20 cellular contexts compared by ENCODE assay signal in the genomic region with DNA sequence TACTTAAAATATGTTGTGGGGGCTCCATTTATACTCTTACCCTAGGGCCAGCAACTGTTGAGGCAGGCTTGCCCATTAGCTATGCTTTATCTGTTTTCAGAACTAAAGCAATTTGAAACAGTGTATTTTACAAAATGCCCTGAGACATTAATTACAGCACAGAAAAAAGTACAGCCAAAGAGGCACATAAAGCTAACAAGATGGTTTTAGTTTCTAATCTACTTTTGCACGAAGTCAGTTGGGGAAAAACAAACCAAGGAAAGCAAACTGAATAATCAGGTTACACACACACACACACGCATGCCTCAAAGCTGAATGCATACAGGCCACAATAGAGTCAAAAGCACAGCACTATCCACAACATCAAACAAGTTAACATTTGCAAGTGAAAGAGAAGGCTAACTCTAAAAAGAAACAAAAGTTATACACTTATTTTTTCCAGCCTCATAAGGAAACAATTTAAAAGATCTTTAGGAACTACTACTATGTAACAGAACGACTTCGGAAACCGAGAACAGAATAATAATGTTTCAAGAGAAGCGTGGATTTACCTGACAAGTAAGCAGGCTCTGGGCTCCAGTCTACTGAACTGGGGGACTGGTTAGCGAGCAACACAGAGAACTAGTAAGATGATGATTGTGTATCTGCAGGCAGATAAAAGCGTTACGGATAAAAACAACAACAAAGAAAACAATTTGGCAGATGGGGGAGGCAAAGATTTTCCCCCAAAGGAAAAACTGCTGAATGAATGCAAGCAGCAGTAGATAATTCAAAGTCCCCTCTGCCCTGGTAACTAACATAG. TPM values are rescaled to one million over a fixed set of nuclear protein-coding genes. Genes with fewer than 3 reads are reported as not detected.
DNase-seq lines count a peak whose midpoint lies in the region; ATAC-seq and TF ChIP-seq lines count a peak whose summit lies in the region.
"Had no signal": no experiment of that assay in that cellular context is flagged by ENCODE, and none has a peak within 500 bp of the region (broad histone marks: within the 10 kb centered on the region; RNA-seq: fewer than 3 reads in every experiment).

No MANE protein-coding gene starts in this region.

- no peaks in the 10 kb centered on the region for H3K27me3 ChIP-seq in CD4-positive, CD25-positive, alpha-beta regulatory T cell (ENCODE audit: control insufficient read depth, insufficient read depth, low read length)
- H3K27me3 ChIP-seq: left lung had no signal

- DNase-seq in CD4-positive, CD25-positive, alpha-beta regulatory T cell: peak in 1 of 3 donors; percentile 25
- no peak for DNase-seq in Calu3
- DNase-seq in activated CD8-positive, alpha-beta T cell treated with anti-CD3 and anti-CD28 coated beads, Interleukin-2, amount 10 ng/mL, durations not matched to agents 7 days and 5 days: no peak
- DNase-seq in mesothelial cell of epicardium (ENCODE audit: low spot score in 2 of 2, unreplicated experiment in 2 of 2): no peak
- no peak for DNase-seq in caudate nucleus (lab: John Stamatoyannopoulos, UW)
- no peak for DNase-seq in NOMO-1 (lab: John Stamatoyannopoulos, UW; ENCODE audit: unreplicated experiment in 2 of 2)
- no peak for DNase-seq in GM20000 (ENCODE audit: low spot score)
- no peak for DNase-seq in NCI-H2171 (lab: John Stamatoyannopoulos, UW)
- DNase-seq: activated CD4-positive, CD25-positive, alpha-beta regulatory T cell treated with anti-CD3 and anti-CD28 coated beads, Interleukin-2, amount 50 U/mL, for 72 hours; activated effector memory CD4-positive, alpha-beta T cell treated with anti-CD3 and anti-CD28 coated beads, Interleukin-2, amount 50 U/mL, for 16 hours; AML-193; DMS53; effector CD4-positive, alpha-beta T cell; MV-4-11; NCI-H748 treated with DMSO at 0.1 percent for 48 hours; stimulated activated CD4-positive, alpha-beta T cell treated with anti-CD3 and anti-CD28 coated beads, Interleukin-4, amount 100 ng/mL, for 1 hour had no signal

- no peak for ATAC-seq in CD4-positive, CD25-positive, alpha-beta regulatory T cell (ENCODE audit: low read depth in 2 of 2)
- ATAC-seq in activated CD8-positive, alpha-beta T cell treated with anti-CD3 and anti-CD28 coated beads, Interleukin-2, amount 10 ng/mL, durations not matched to agents 7 days and 5 days: no peak
- ATAC-seq: left lung, sciatic nerve had no signal

- H3K4me1 ChIP-seq in CD4-positive, CD25-positive, alpha-beta regulatory T cell (ENCODE audit: control insufficient read depth, insufficient read depth, low read length, poor library complexity, severe bottlenecking): peaks cover 7% of the 10 kb centered on the region

- intact Hi-C loops in Calu3 (cut with micrococcal nuclease; ENCODE audit: unreplicated experiment): no loop called here

- H3K4me3 ChIP-seq in CD4-positive, CD25-positive, alpha-beta regulatory T cell (ENCODE audit: low read depth, low read length): no peak overlapping the region
- H3K4me3 ChIP-seq: cardiac muscle cell, left lung had no signal

- CTCF ChIA-PET in Calu3 (lab: Charles Lee): no interaction called here
- CTCF ChIA-PET in activated CD8-positive, alpha-beta T cell treated with anti-CD3 and anti-CD28 coated beads, Interleukin-2, amount 10 ng/mL, durations not matched to agents 7 days and 5 days (lab: Charles Lee): interaction anchor here (0.7 to 1.5 kb wide), 2 partner anchors 8 to 126 kb away, joined by 4 to 6 read pairs; partner anchors contain the start of genes FAM217B and PPP1R3D

- H3K27ac Mint-ChIP-seq in CD4-positive, CD25-positive, alpha-beta regulatory T cell: peak overlapping the region in 1 of 3 donors; percentile 33
- peak overlapping the region; percentile 78 for H3K27ac Mint-ChIP-seq in Calu3 (ENCODE audit: unreplicated experiment)
- peak overlapping the region; percentile 17 for H3K27ac Mint-ChIP-seq in activated CD8-positive, alpha-beta T cell treated with anti-CD3 and anti-CD28 coated beads, Interleukin-2, amount 10 ng/mL, durations not matched to agents 7 days and 5 days
- H3K27ac Mint-ChIP-seq in mesothelial cell of epicardium: peak overlapping the region; percentile 37

- peak overlapping the region; percentile 56 to 83 (median 80) for H3K4me3 Mint-ChIP-seq in CD4-positive, CD25-positive, alpha-beta regulatory T cell
- H3K4me3 Mint-ChIP-seq in Calu3 (ENCODE audit: low read depth, unreplicated experiment) (peak overlapping the region; percentile 85), mesothelial cell of epicardium (peak overlapping the region; percentile 65)
- peak overlapping the region; percentile 56 for H3K4me3 Mint-ChIP-seq in activated CD8-positive, alpha-beta T cell treated with anti-CD3 and anti-CD28 coated beads, Interleukin-2, amount 10 ng/mL, durations not matched to agents 7 days and 5 days

- no peaks in the 10 kb centered on the region for H3K9me3 Mint-ChIP-seq in CD4-positive, CD25-positive, alpha-beta regulatory T cell
- H3K9me3 Mint-ChIP-seq in Calu3 (ENCODE audit: low read depth, unreplicated experiment) (no peaks in the 10 kb centered on the region), mesothelial cell of epicardium (no peaks in the 10 kb centered on the region)
- H3K9me3 Mint-ChIP-seq in activated CD8-positive, alpha-beta T cell treated with anti-CD3 and anti-CD28 coated beads, Interleukin-2, amount 10 ng/mL, durations not matched to agents 7 days and 5 days (ENCODE audit: insufficient read depth): no peaks in the 10 kb centered on the region

- TF ChIP-seq CTCF in Calu3 (IDR thresholded peaks at IDR 0.05; ENCODE audit: unreplicated experiment) (no peak), mesothelial cell of epicardium (IDR thresholded peaks at IDR 0.05; ENCODE audit: unreplicated experiment) (no peak), GM20000 (IDR thresholded peaks at IDR 0.05; ENCODE audit: extremely low read depth, missing control alignments) (no peak)

- TSS peak; percentile 33 for BruUV-seq in Calu3 (replicated peaks; lab: Mats Ljungman, UMichigan)

- no peak overlapping the region for H3K27ac ChIP-seq in CD4-positive, CD25-positive, alpha-beta regulatory T cell (ENCODE audit: insufficient read depth, low read length, poor library complexity, severe bottlenecking)
- H3K27ac ChIP-seq in caudate nucleus (ENCODE audit: low read depth, low read length): no peak overlapping the region
- H3K27ac ChIP-seq: cardiac muscle cell, left lung had no signal

- H3K36me3 Mint-ChIP-seq in CD4-positive, CD25-positive, alpha-beta regulatory T cell: no peaks in the 10 kb centered on the region
- H3K36me3 Mint-ChIP-seq in Calu3 (ENCODE audit: insufficient read depth, unreplicated experiment): peaks cover 27% of the 10 kb centered on the region
- H3K36me3 Mint-ChIP-seq in activated CD8-positive, alpha-beta T cell treated with anti-CD3 and anti-CD28 coated beads, Interleukin-2, amount 10 ng/mL, durations not matched to agents 7 days and 5 days (ENCODE audit: low read depth): peaks cover 4% of the 10 kb centered on the region
- H3K36me3 Mint-ChIP-seq in mesothelial cell of epicardium: no peaks in the 10 kb centered on the region

- peaks cover 9 to 26% (median 20%) of the 10 kb centered on the region in 4 donors for H3K4me1 Mint-ChIP-seq in CD4-positive, CD25-positive, alpha-beta regulatory T cell
- H3K4me1 Mint-ChIP-seq in Calu3 (ENCODE audit: low read depth, unreplicated experiment): peaks cover 49% of the 10 kb centered on the region
- H3K4me1 Mint-ChIP-seq in activated CD8-positive, alpha-beta T cell treated with anti-CD3 and anti-CD28 coated beads, Interleukin-2, amount 10 ng/mL, durations not matched to agents 7 days and 5 days (ENCODE audit: low read depth): peaks cover 7% of the 10 kb centered on the region
- H3K4me1 Mint-ChIP-seq in mesothelial cell of epicardium: peaks cover 23% of the 10 kb centered on the region

- H3K36me3 ChIP-seq in CD4-positive, CD25-positive, alpha-beta regulatory T cell (ENCODE audit: control insufficient read depth, insufficient read depth, low read length): no peaks in the 10 kb centered on the region
- H3K36me3 ChIP-seq: cardiac muscle cell, left lung had no signal

- peaks cover 9% of the 10 kb centered on the region for H3K27me3 Mint-ChIP-seq in CD4-positive, CD25-positive, alpha-beta regulatory T cell
- H3K27me3 Mint-ChIP-seq in Calu3 (ENCODE audit: unreplicated experiment) (no peaks in the 10 kb centered on the region), mesothelial cell of epicardium (ENCODE audit: low read depth) (no peaks in the 10 kb centered on the region)
- peaks cover 8% of the 10 kb centered on the region for H3K27me3 Mint-ChIP-seq in activated CD8-positive, alpha-beta T cell treated with anti-CD3 and anti-CD28 coated beads, Interleukin-2, amount 10 ng/mL, durations not matched to agents 7 days and 5 days (ENCODE audit: low read depth)

- POLR2A ChIA-PET in activated CD8-positive, alpha-beta T cell treated with anti-CD3 and anti-CD28 coated beads, Interleukin-2, amount 10 ng/mL, durations not matched to agents 7 days and 5 days (lab: Charles Lee): interaction anchor here (1.2 kb wide), 1 partner anchor 9 kb away, joined by 6 read pairs; the partner anchor contains the start of genes FAM217B and PPP1R3D

- H3K9me3 ChIP-seq in CD4-positive, CD25-positive, alpha-beta regulatory T cell (ENCODE audit: control insufficient read depth in 2 of 2, low read length in 2 of 2): no peaks in the 10 kb centered on the region
- H3K9me3 ChIP-seq: left lung had no signal

RNA-seq across cellular contexts. Expression of gene SYCP2, which starts 1.7 kb away (rescaled TPM):
- 9.1 TPM for total RNA-seq in CD4-positive, CD25-positive, alpha-beta regulatory T cell
- 1 to 10 TPM in 3 of 4 donors, under 1 TPM in 1; 0.32 to 1.7 (median 1.1) TPM for polyA plus RNA-seq in CD4-positive, CD25-positive, alpha-beta regulatory T cell
- total RNA-seq in Calu3 (2022) (56.0 and 58.1 TPM in 2 replicates), mesothelial cell of epicardium (1.8 to 2.8 TPM (median 2.3 TPM) in 3 replicates)
- total RNA-seq in activated CD8-positive, alpha-beta T cell treated with anti-CD3 and anti-CD28 coated beads, Interleukin-2, amount 10 ng/mL, durations not matched to agents 7 days and 5 days: 1 to 10 TPM; 6.5 to 6.6 TPM
- total RNA-seq: cardiac muscle cell had no signal

RNA-seq across cellular contexts. Expression of gene PPP1R3D, which starts 8.4 kb away (rescaled TPM):
- total RNA-seq in CD4-positive, CD25-positive, alpha-beta regulatory T cell: 5.3 TPM
- polyA plus RNA-seq in CD4-positive, CD25-positive, alpha-beta regulatory T cell: 1 to 10 TPM; 1.9 to 3.0 (median 2.1) TPM
- 16.6 and 17.9 TPM in 2 replicates for total RNA-seq in Calu3 (2022)
- total RNA-seq in activated CD8-positive, alpha-beta T cell treated with anti-CD3 and anti-CD28 coated beads, Interleukin-2, amount 10 ng/mL, durations not matched to agents 7 days and 5 days: 1 to 10 TPM; 6.7 TPM
- 4.5 to 5.1 TPM (median 4.5 TPM) in 3 replicates for total RNA-seq in mesothelial cell of epicardium

RNA-seq across cellular contexts. Expression of gene FAM217B, which starts 8.5 kb away (rescaled TPM):
- 15.8 TPM for total RNA-seq in CD4-positive, CD25-positive, alpha-beta regulatory T cell
- polyA plus RNA-seq in CD4-positive, CD25-positive, alpha-beta regulatory T cell: 10 to 100 TPM; 23.3 to 30.1 (median 25.9) TPM
- 32.3 and 34.4 TPM in 2 replicates for total RNA-seq in Calu3 (2022)
- 10 to 100 TPM; 27.0 to 32.5 TPM for total RNA-seq in activated CD8-positive, alpha-beta T cell treated with anti-CD3 and anti-CD28 coated beads, Interleukin-2, amount 10 ng/mL, durations not matched to agents 7 days and 5 days
- total RNA-seq in mesothelial cell of epicardium: 22.3 to 27.5 TPM (median 25.7 TPM) in 3 replicates

RNA-seq across cellular contexts. Expression of gene CDH26, which starts 26.5 kb away (rescaled TPM):
- total RNA-seq in CD4-positive, CD25-positive, alpha-beta regulatory T cell: 1.0 TPM
- polyA plus RNA-seq in CD4-positive, CD25-positive, alpha-beta regulatory T cell: under 1 TPM in 2 of 4 donors, not detected in 2; 0.24 to 0.31 TPM
- total RNA-seq in Calu3 (2022) (0.76 and 1.1 TPM in 2 replicates), mesothelial cell of epicardium (0.49 to 0.88 TPM (median 0.71 TPM) in 3 replicates)
- under 1 TPM; 0.26 to 0.34 TPM for total RNA-seq in activated CD8-positive, alpha-beta T cell treated with anti-CD3 and anti-CD28 coated beads, Interleukin-2, amount 10 ng/mL, durations not matched to agents 7 days and 5 days
- total RNA-seq: RPMI7951 had no signal
